ENCODE assay signal across 8 cellular contexts in the genomic region with DNA sequence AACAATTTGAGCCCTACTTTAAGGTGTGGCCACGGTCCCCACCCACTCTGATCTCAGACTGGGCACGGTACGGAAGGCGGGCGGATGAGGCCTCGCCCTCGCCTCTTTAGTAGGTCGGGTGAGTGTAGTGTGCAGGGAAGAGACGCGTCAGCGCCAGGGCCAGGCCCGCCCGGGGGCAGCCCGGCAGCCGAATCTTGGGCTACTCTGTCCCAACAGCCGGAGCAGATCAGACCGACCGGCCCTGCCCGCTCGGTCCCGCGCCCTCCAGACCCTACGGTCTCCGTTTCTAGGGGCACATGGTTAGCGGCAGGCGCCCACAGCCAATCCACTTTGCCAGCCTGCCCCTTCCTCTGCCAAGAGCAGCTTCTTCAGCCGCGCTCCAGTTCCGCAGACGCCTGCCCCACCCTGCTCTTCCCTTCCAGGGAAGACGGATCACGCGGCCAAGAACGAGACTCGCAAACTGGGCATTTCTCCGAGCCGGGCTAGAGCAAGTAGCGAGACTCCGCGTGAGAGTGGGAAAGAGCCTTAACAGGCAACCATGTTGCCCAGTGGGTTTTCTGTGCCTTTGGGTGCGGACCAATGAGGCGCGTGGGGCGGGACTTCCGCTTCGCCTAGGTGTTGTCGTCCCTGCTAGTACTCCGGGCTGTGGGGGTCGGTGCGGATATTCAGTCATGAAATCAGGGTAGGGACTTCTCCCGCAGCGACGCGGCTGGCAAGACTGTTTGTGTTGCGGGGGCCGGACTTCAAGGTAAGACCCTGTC. TPM values are rescaled to one million over a fixed set of nuclear protein-coding genes. Genes with fewer than 3 reads are reported as not detected.
DNase-seq lines count a peak whose midpoint lies in the region; ATAC-seq, FAIRE-seq and TF ChIP-seq lines count a peak whose summit lies in the region.

A gene with protein sequence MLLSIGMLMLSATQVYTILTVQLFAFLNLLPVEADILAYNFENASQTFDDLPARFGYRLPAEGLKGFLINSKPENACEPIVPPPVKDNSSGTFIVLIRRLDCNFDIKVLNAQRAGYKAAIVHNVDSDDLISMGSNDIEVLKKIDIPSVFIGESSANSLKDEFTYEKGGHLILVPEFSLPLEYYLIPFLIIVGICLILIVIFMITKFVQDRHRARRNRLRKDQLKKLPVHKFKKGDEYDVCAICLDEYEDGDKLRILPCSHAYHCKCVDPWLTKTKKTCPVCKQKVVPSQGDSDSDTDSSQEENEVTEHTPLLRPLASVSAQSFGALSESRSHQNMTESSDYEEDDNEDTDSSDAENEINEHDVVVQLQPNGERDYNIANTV (plus strand): TSS at position 610 of the 761 bp plus-strand sequence. CDS start 32,812 bp downstream, outside the sequence.

- peaks cover 45 to 50% of the 10 kb centered on the region in 2 experiments for H3K4me1 ChIP-seq in neutrophil (ENCODE audit: control insufficient read depth in 1 of 2, insufficient read depth in 1 of 2, low read depth in 1 of 2, low read length in 1 of 2)

- no peaks in the 10 kb centered on the region for H3K9me3 Mint-ChIP-seq in activated naive CD4-positive, alpha-beta T cell treated with anti-CD3 and anti-CD28 coated beads, Interleukin-2, amount 10 ng/mL, durations not matched to agents 7 days and 5 days

- CTCF ChIA-PET in activated naive CD4-positive, alpha-beta T cell treated with anti-CD3 and anti-CD28 coated beads, Interleukin-2, amount 10 ng/mL, durations not matched to agents 7 days and 5 days (lab: Charles Lee) = no interaction called here

- peak; percentile 90 for ATAC-seq in HG02588 (IDR thresholded peaks at IDR 0.05; ENCODE audit: unreplicated experiment)

- peak within 1 kb of the TSS; percentile 96 for H3K4me3 Mint-ChIP-seq in activated naive CD4-positive, alpha-beta T cell treated with anti-CD3 and anti-CD28 coated beads, Interleukin-2, amount 10 ng/mL, durations not matched to agents 7 days and 5 days

- H3K27ac Mint-ChIP-seq in activated naive CD4-positive, alpha-beta T cell treated with anti-CD3 and anti-CD28 coated beads, Interleukin-2, amount 10 ng/mL, durations not matched to agents 7 days and 5 days = peak within 1 kb of the TSS; percentile 99

- no peak for FAIRE-seq in frontal cortex (lab: Jason Lieb, UNC)

- H3K36me3 ChIP-seq in SK-N-MC (ENCODE audit: insufficient read depth, low read length) = no peaks in the 10 kb centered on the region; the same call in 1 of the 2 replicates
- no peaks in the 10 kb centered on the region for H3K36me3 ChIP-seq in neutrophil

- H3K27ac ChIP-seq in SK-N-MC (peak within 1 kb of the TSS; percentile 42; the same call in 1 of the 2 replicates), neutrophil (peak within 1 kb of the TSS; percentile 99)

- H3K9ac ChIP-seq in SK-N-MC (ENCODE audit: insufficient read length) = peak within 1 kb of the TSS; percentile 84

- TF ChIP-seq CTCF in neutrophil (IDR thresholded peaks at IDR 0.05) (peak; percentile 9), subcutaneous adipose tissue (IDR thresholded peaks at IDR 0.05; ENCODE audit: low read depth) (no peak)

- no peaks in the 10 kb centered on the region for H3K9me3 ChIP-seq in SK-N-MC (ENCODE audit: low read depth, low read length)
- H3K9me3 ChIP-seq in neutrophil = no peaks in the 10 kb centered on the region

- peaks cover 16% of the 10 kb centered on the region for H3K27me3 Mint-ChIP-seq in activated naive CD4-positive, alpha-beta T cell treated with anti-CD3 and anti-CD28 coated beads, Interleukin-2, amount 10 ng/mL, durations not matched to agents 7 days and 5 days

- H3K27me3 ChIP-seq in neutrophil = no peaks in the 10 kb centered on the region

- H3K4me1 Mint-ChIP-seq in activated naive CD4-positive, alpha-beta T cell treated with anti-CD3 and anti-CD28 coated beads, Interleukin-2, amount 10 ng/mL, durations not matched to agents 7 days and 5 days = peaks cover 50% of the 10 kb centered on the region

- peaks cover 20% of the 10 kb centered on the region for H3K36me3 Mint-ChIP-seq in activated naive CD4-positive, alpha-beta T cell treated with anti-CD3 and anti-CD28 coated beads, Interleukin-2, amount 10 ng/mL, durations not matched to agents 7 days and 5 days

- H3K4me3 ChIP-seq in GM08714 (ENCODE audit: low read length) (peak within 1 kb of the TSS; percentile 92), SK-N-MC (peak within 1 kb of the TSS; percentile 87), neutrophil (ENCODE audit: low read depth in 1 of 2, low read length in 1 of 2) (peak within 1 kb of the TSS; percentile 89 to 94)

- DNase-seq in NCI-H1048 (lab: John Stamatoyannopoulos, UW) = peak; percentile 80
- peak; percentile 87 for DNase-seq in SK-N-MC (ENCODE audit: low read depth, low spot score)
- DNase-seq in activated naive CD4-positive, alpha-beta T cell treated with anti-CD3 and anti-CD28 coated beads, Interleukin-2, amount 10 ng/mL, durations not matched to agents 7 days and 5 days = peak; percentile 96
- peak; percentile 62 to 80 for DNase-seq in frontal cortex (ENCODE audit: low spot score in 2 of 2)

RNA-seq across cellular contexts. Expression of the gene that starts here (rescaled TPM):
- total RNA-seq in frontal cortex (113 TPM), subcutaneous adipose tissue (100 to 1,000 TPM in 3 of 4 donors, 10 to 100 TPM in 1; 81.0 to 188 (median 128) TPM)

Comparison
In these comparisons a context has a peak if more than half of its experiments do, and no peak if none do; other contexts are left out.
1. Peak in every context shown above with its lines: DNase-seq, ATAC-seq, H3K4me3 ChIP-seq and H3K27ac ChIP-seq.